8 cellular contexts compared by ENCODE assay signal in the genomic region with DNA sequence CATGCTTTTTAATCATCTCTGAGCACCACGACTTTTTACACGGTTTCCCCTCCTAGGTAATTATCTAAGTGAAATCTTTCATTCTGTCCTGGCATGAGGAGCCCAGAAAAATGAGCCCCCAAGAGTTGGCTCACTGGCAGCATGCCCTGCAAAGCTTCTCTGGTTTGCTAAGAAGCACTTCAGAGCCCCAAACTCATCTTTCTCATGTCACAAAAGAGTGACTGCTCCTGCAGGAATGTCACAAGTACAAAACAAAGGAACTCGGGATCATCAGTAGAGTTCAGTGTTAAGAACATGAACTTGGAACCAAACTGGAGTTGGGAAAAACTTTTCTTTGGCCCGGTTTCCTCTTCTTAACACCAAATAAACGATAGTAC.
A peak's percentile ranks its signal among the peaks of the same experiment; 100 is the strongest.
DNase-seq lines count a peak whose midpoint lies in the region; ATAC-seq, FAIRE-seq and TF ChIP-seq lines count a peak whose summit lies in the region.

No MANE protein-coding gene starts in this region.

- intact Hi-C loops in esophagus muscularis mucosa (cut with DNase I) (loop anchor here (10.0 kb wide), 1 partner anchor 57 kb away; no protein-coding TSS in a partner anchor), pancreas (cut with DNase I) (no loop called here)

- peak overlapping the region; percentile 84 to 99 (median 95) for H3K27ac Mint-ChIP-seq in CD8-positive, alpha-beta memory T cell

- peaks cover 0 to 2% of the 10 kb centered on the region in 2 donors for H3K27me3 Mint-ChIP-seq in CD8-positive, alpha-beta memory T cell

- WGBS in esophagus muscularis mucosa, result 8% methylated on average over 5 of the region's 5 CpGs
- WGBS in pancreas, 2 donors, result 7 to 11% methylated on average over 5 of the region's 5 CpGs

- no peaks in the 10 kb centered on the region for H3K9me3 ChIP-seq in CD8-positive, alpha-beta memory T cell (ENCODE audit: low read length)
- no peaks in the 10 kb centered on the region for H3K9me3 ChIP-seq in Peyer's patch
- H3K9me3 ChIP-seq in esophagus muscularis mucosa, result no peaks in the 10 kb centered on the region
- H3K9me3 ChIP-seq in pancreas, result no peaks in the 10 kb centered on the region

- TF ChIP-seq POLR2A in Peyer's patch (IDR thresholded peaks at IDR 0.05) (no peak), esophagus muscularis mucosa (IDR thresholded peaks at IDR 0.05; ENCODE audit: low read depth) (no peak)

- H3K36me3 Mint-ChIP-seq in CD8-positive, alpha-beta memory T cell, result peaks cover 0 to 2% (median 0%) of the 10 kb centered on the region in 3 donors

- ATAC-seq in pancreas, result peak in 3 of 4 donors; percentile 8 to 16 (median 14)
- ATAC-seq in HG03457 (IDR thresholded peaks at IDR 0.05; ENCODE audit: unreplicated experiment), result no peak

- H3K27me3 ChIP-seq in CD8-positive, alpha-beta memory T cell (ENCODE audit: insufficient read depth, low read length, poor library complexity, severe bottlenecking), result no peaks in the 10 kb centered on the region
- no peaks in the 10 kb centered on the region for H3K27me3 ChIP-seq in Peyer's patch
- peaks cover 0 to 11% (median 0%) of the 10 kb centered on the region in 4 donors for H3K27me3 ChIP-seq in esophagus muscularis mucosa
- H3K27me3 ChIP-seq in pancreas, result no peaks in the 10 kb centered on the region

- TF ChIP-seq CTCF in Peyer's patch (IDR thresholded peaks at IDR 0.05) (no peak), esophagus muscularis mucosa (IDR thresholded peaks at IDR 0.05) (no peak), pancreas (IDR thresholded peaks at IDR 0.05) (no peak)

- H3K4me3 ChIP-seq in CD8-positive, alpha-beta memory T cell (ENCODE audit: low read length), result peak overlapping the region; percentile 62
- peak overlapping the region; percentile 35 to 68 (median 42) for H3K4me3 ChIP-seq in Peyer's patch
- H3K4me3 ChIP-seq in esophagus muscularis mucosa, result peak overlapping the region; percentile 54 to 62 (median 57)
- peak overlapping the region; percentile 8 to 48 (median 33) for H3K4me3 ChIP-seq in pancreas

- H3K36me3 ChIP-seq in CD8-positive, alpha-beta memory T cell (ENCODE audit: insufficient read depth, low read length), result no peaks in the 10 kb centered on the region
- H3K36me3 ChIP-seq in Peyer's patch (no peaks in the 10 kb centered on the region), esophagus muscularis mucosa (no peaks in the 10 kb centered on the region), pancreas (no peaks in the 10 kb centered on the region)

- no peak for TF ChIP-seq EP300 in esophagus muscularis mucosa (IDR thresholded peaks at IDR 0.05)

- POLR2A ChIA-PET in CD8-positive, alpha-beta memory T cell (lab: Charles Lee), result interaction anchor here (0.6 kb wide), 2 partner anchors 131 to 374 kb away, joined by 3 read pairs; no protein-coding TSS in a partner anchor

- peaks cover 30 to 42% (median 40%) of the 10 kb centered on the region in 3 donors for H3K4me1 Mint-ChIP-seq in CD8-positive, alpha-beta memory T cell

- H3K9me3 Mint-ChIP-seq in CD8-positive, alpha-beta memory T cell, result no peaks in the 10 kb centered on the region

- no peak for DNase-seq in CD8-positive, alpha-beta memory T cell
- DNase-seq in Peyer's patch (no peak), esophagus muscularis mucosa (ENCODE audit: extremely low spot score) (peak; percentile 89), pancreas (peak in 1 of 6 donors; percentile 33), SIG-M5 treated with dmso at 0.1 percent for 504 hours (lab: John Stamatoyannopoulos, UW; ENCODE audit: unreplicated experiment) (no peak), NCI-H446 treated with DMSO at 0.1 percent for 48 hours (lab: John Stamatoyannopoulos, UW) (no peak), NCI-H1694 (lab: John Stamatoyannopoulos, UW) (no peak)

- peak overlapping the region; percentile 78 to 97 (median 87) for H3K4me3 Mint-ChIP-seq in CD8-positive, alpha-beta memory T cell

- H3K27ac ChIP-seq in CD8-positive, alpha-beta memory T cell (ENCODE audit: low read depth, low read length), result peak overlapping the region; percentile 48
- peak overlapping the region; percentile 65 to 73 (median 68) for H3K27ac ChIP-seq in Peyer's patch
- peak overlapping the region; percentile 61 to 81 (median 74) for H3K27ac ChIP-seq in esophagus muscularis mucosa (replicated peaks in 1 of 4)
- H3K27ac ChIP-seq in pancreas, result peak overlapping the region in 3 of 4 donors; percentile 22 to 64 (median 56)

- no peak for FAIRE-seq in pancreas (lab: Jason Lieb, UNC)

- peaks cover 15% of the 10 kb centered on the region for H3K4me1 ChIP-seq in CD8-positive, alpha-beta memory T cell (ENCODE audit: insufficient read depth, low read length)
- H3K4me1 ChIP-seq in Peyer's patch (peaks cover 0 to 8% (median 0%) of the 10 kb centered on the region in 4 donors), esophagus muscularis mucosa (peaks cover 0 to 15% (median 14%) of the 10 kb centered on the region in 4 donors), pancreas (peaks cover 0 to 9% (median 0%) of the 10 kb centered on the region in 3 donors)

- CTCF ChIA-PET in CD8-positive, alpha-beta memory T cell (lab: Charles Lee), result interaction anchor here (0.7 to 1.5 kb wide), 8 partner anchors 8 to 376 kb away, joined by 3 read pairs; no protein-coding TSS in a partner anchor
